12 cellular contexts compared by ENCODE assay signal in genomic region chr6:39812496-39812852, GRCh38. TPM values are rescaled to one million over a fixed set of nuclear protein-coding genes. Genes with fewer than 3 reads are reported as not detected.
DNase-seq lines count a peak whose midpoint lies in the region; ATAC-seq and TF ChIP-seq lines count a peak whose summit lies in the region.
"Had no signal": no experiment of that assay in that cellular context is flagged by ENCODE, and none has a peak within 500 bp of the region (broad histone marks: within the 10 kb centered on the region; RNA-seq: fewer than 3 reads in every experiment).

No MANE protein-coding gene starts in this region.

- peaks cover 0 to 12% (median 4%) of the 10 kb centered on the region in 4 donors for H3K36me3 ChIP-seq in esophagus muscularis mucosa
- no peaks in the 10 kb centered on the region for H3K36me3 ChIP-seq in tibial artery

- H3K27ac Mint-ChIP-seq in T-helper 2 cell treated with Interferon-gamma antibody and Interleukin-4, amounts not matched to agents 5 μg/mL and 100 μg/mL, for 36 hours = no peak overlapping the region

- intact Hi-C loops in esophagus muscularis mucosa (cut with DNase I) (no loop called here), tibial artery (cut with DNase I; ENCODE audit: low total_unique reads) (no loop called here)

- no peaks in the 10 kb centered on the region for H3K27me3 ChIP-seq in esophagus muscularis mucosa
- H3K27me3 ChIP-seq in tibial artery = no peaks in the 10 kb centered on the region

- H3K27ac ChIP-seq in esophagus muscularis mucosa (replicated peaks in 1 of 4) (peak overlapping the region; percentile 81 to 97 (median 88)), tibial artery (peak overlapping the region; percentile 69 to 72)
- H3K27ac ChIP-seq: psoas muscle had no signal

- H3K4me3 ChIP-seq in esophagus muscularis mucosa (peak overlapping the region in 2 of 4 donors; percentile 5 to 23), tibial artery (no peak overlapping the region)
- H3K4me3 ChIP-seq: psoas muscle had no signal

- no peak for TF ChIP-seq POLR2A in esophagus muscularis mucosa (IDR thresholded peaks at IDR 0.05; ENCODE audit: low read depth)

- no peaks in the 10 kb centered on the region for H3K4me1 Mint-ChIP-seq in T-helper 2 cell treated with Interferon-gamma antibody and Interleukin-4, amounts not matched to agents 5 μg/mL and 100 μg/mL, for 36 hours (ENCODE audit: low read depth)

- no peaks in the 10 kb centered on the region for H3K36me3 Mint-ChIP-seq in T-helper 2 cell treated with Interferon-gamma antibody and Interleukin-4, amounts not matched to agents 5 μg/mL and 100 μg/mL, for 36 hours (ENCODE audit: low read depth)

- peak; percentile 21 for ATAC-seq in omental fat pad (ENCODE audit: low FRiP score)

- peaks cover 52 to 100% (median 99%) of the 10 kb centered on the region in 4 donors for H3K4me1 ChIP-seq in esophagus muscularis mucosa
- peaks cover 0 to 91% (median 62%) of the 10 kb centered on the region in 4 donors for H3K4me1 ChIP-seq in tibial artery

- DNase-seq in NCI-H2227 treated with DMSO at 0.1 percent for 48 hours (lab: John Stamatoyannopoulos, UW) = peak; percentile 63
- no peak for DNase-seq in esophagus muscularis mucosa (ENCODE audit: extremely low spot score)
- DNase-seq in omental fat pad (ENCODE audit: low spot score) = no peak
- DNase-seq in tibial artery = no peak
- no peak for DNase-seq in activated T-cell treated with anti-CD3 and anti-CD28 coated beads for 4 hours
- DNase-seq in T-helper 2 cell treated with Interferon-gamma antibody and Interleukin-4, amounts not matched to agents 5 μg/mL and 100 μg/mL, for 36 hours (ENCODE audit: low spot score) = no peak
- no peak for DNase-seq in stimulated activated CD4-positive, alpha-beta T cell treated with anti-CD3 and anti-CD28 coated beads, Interleukin-2, amount 100 ng/mL, for 48 hours
- DNase-seq: activated CD4-positive, alpha-beta T cell treated with anti-CD3 and anti-CD28 coated beads, Interleukin-2, amount 50 U/mL, for 1 hour; activated T-cell treated with anti-CD3 and anti-CD28 coated beads, Interleukin-2, amount 50 U/mL, for 48 hours; DMS 273 treated with DMSO at 0.1 percent for 48 hours; SIG-M5 had no signal

- H3K27me3 Mint-ChIP-seq in T-helper 2 cell treated with Interferon-gamma antibody and Interleukin-4, amounts not matched to agents 5 μg/mL and 100 μg/mL, for 36 hours (ENCODE audit: low read depth) = no peaks in the 10 kb centered on the region

- WGBS in esophagus muscularis mucosa = 58% methylated on average over 2 of the region's 2 CpGs

- no peaks in the 10 kb centered on the region for H3K9me3 Mint-ChIP-seq in T-helper 2 cell treated with Interferon-gamma antibody and Interleukin-4, amounts not matched to agents 5 μg/mL and 100 μg/mL, for 36 hours

- TF ChIP-seq EP300 in esophagus muscularis mucosa (IDR thresholded peaks at IDR 0.05) = no peak

- TF ChIP-seq CTCF in esophagus muscularis mucosa (IDR thresholded peaks at IDR 0.05) (no peak), omental fat pad (IDR thresholded peaks at IDR 0.05) (no peak), tibial artery (IDR thresholded peaks at IDR 0.05) (no peak)

- no peak overlapping the region for H3K4me3 Mint-ChIP-seq in T-helper 2 cell treated with Interferon-gamma antibody and Interleukin-4, amounts not matched to agents 5 μg/mL and 100 μg/mL, for 36 hours

- no peaks in the 10 kb centered on the region for H3K9me3 ChIP-seq in esophagus muscularis mucosa
- no peaks in the 10 kb centered on the region for H3K9me3 ChIP-seq in tibial artery
- H3K9me3 ChIP-seq: psoas muscle had no signal

RNA-seq across cellular contexts. Expression of gene DAAM2, which starts 20.3 kb away (rescaled TPM):
- total RNA-seq in esophagus muscularis mucosa (100 to 1,000 TPM; 221 to 446 (median 392) TPM), omental fat pad (100 to 1,000 TPM in 1 of 4 donors, 10 to 100 TPM in 3; 36.5 to 154 (median 54.1) TPM)
